In genomic region chr7:6526997-6527378, GRCh38 we compare ENCODE assay signal across 10 cellular contexts. TPM values are rescaled to one million over a fixed set of nuclear protein-coding genes. Genes with fewer than 3 reads are reported as not detected.
A peak's percentile ranks its signal among the peaks of the same experiment; 100 is the strongest.
DNase-seq lines count a peak whose midpoint lies in the region; ATAC-seq, FAIRE-seq and TF ChIP-seq lines count a peak whose summit lies in the region.
"Had no signal": no experiment of that assay in that cellular context is flagged by ENCODE, and none has a peak within 500 bp of the region (broad histone marks: within the 10 kb centered on the region; RNA-seq: fewer than 3 reads in every experiment).

No MANE protein-coding gene starts in this region.

- H4K8ac ChIP-seq in H1 (ENCODE audit: extremely low read depth, insufficient read depth, low read length), result peak overlapping the region; percentile 95

- H2BK5ac ChIP-seq in H1 (ENCODE audit: low read depth, low read length), result no peak overlapping the region

- H3K14ac ChIP-seq in H1 (ENCODE audit: insufficient read length), result no peak overlapping the region

- TF ChIP-seq POLR2A in H1 (IDR thresholded peaks at IDR 0.05; ENCODE audit: control extremely low read depth in 1 of 2, low read depth in 2 of 2, low read length in 2 of 2), result no peak

- H2BK12ac ChIP-seq in H1 (ENCODE audit: low read depth, low read length), result 0 out of 2 replicates have a peak overlapping the region, but pooled peaks have one; percentile 7

- no peak overlapping the region for H2BK20ac ChIP-seq in H1 (ENCODE audit: low read length)

- H3K36me3 ChIP-seq in BJ (ENCODE audit: control insufficient read depth, insufficient read depth, low read length), result no peaks in the 10 kb centered on the region
- no peaks in the 10 kb centered on the region for H3K36me3 ChIP-seq in NT2/D1 (ENCODE audit: insufficient read depth, insufficient read length, low read length)
- no peaks in the 10 kb centered on the region for H3K36me3 ChIP-seq in H1 (ENCODE audit: control insufficient read depth in 2 of 4, insufficient read depth in 4 of 4, low read length in 3 of 4)
- no peaks in the 10 kb centered on the region for H3K36me3 ChIP-seq in neural cell (ENCODE audit: insufficient read depth, low read length)
- H3K36me3 ChIP-seq: right lobe of liver had no signal

- no peak overlapping the region for H4K5ac ChIP-seq in H1 (ENCODE audit: insufficient read length, low read depth, low read length)

- POLR2A ChIA-PET in BJ (lab: Charles Lee), result no interaction called here
- POLR2A ChIA-PET in H1 (lab: Charles Lee; ENCODE audit: partially characterized antibody), result interaction anchor here (0.9 to 1.1 kb wide), 2 partner anchors 16 to 119 kb away, joined by 3 read pairs; no protein-coding TSS in a partner anchor

- H3K23ac ChIP-seq in H1 (ENCODE audit: insufficient read length), result no peak overlapping the region

- CTCF ChIA-PET in BJ (lab: Yijun Ruan, JAX) (interaction anchor here (0.7 kb wide), 1 partner anchor 32 kb away, joined by 3 read pairs; no protein-coding TSS in a partner anchor), H1 (lab: Charles Lee; ENCODE audit: partially characterized antibody) (interaction anchor here (0.7 to 1.3 kb wide), 4 partner anchors 17 to 67 kb away, joined by 3 to 4 read pairs (median 3); no protein-coding TSS in a partner anchor)

- no peaks in the 10 kb centered on the region for H3K9me2 ChIP-seq in neural cell (ENCODE audit: insufficient read depth, low read length)

- no peak overlapping the region for H3K4ac ChIP-seq in H1 (replicated peaks; ENCODE audit: insufficient read length, low read depth, low read length)

- H3K56ac ChIP-seq in H1 (replicated peaks; ENCODE audit: insufficient read length, low read depth, low read length), result no peak overlapping the region

- TF ChIP-seq CTCF in BJ (IDR thresholded peaks at IDR 0.05; ENCODE audit: insufficient read depth, low read depth, low read length) (no peak), H1 (IDR thresholded peaks at IDR 0.05; ENCODE audit: control extremely low read depth in 1 of 3, insufficient read depth in 1 of 3, low read depth in 1 of 3, low read length in 3 of 3) (no peak), neural cell (IDR thresholded peaks at IDR 0.05; ENCODE audit: poor library complexity, severe bottlenecking) (no peak)

- no peaks in the 10 kb centered on the region for H3K79me2 ChIP-seq in H1 (ENCODE audit: control insufficient read depth in 1 of 2, insufficient read depth in 2 of 2, low read length in 2 of 2)
- H3K79me2 ChIP-seq in neural cell (replicated peaks; ENCODE audit: insufficient read depth, low read length), result no peaks in the 10 kb centered on the region

- peak overlapping the region; percentile 51; the same call in 1 of the 2 replicates for H3K18ac ChIP-seq in H1 (ENCODE audit: extremely low read depth, low read length)

- 43% methylated on average over 12 of the region's 12 CpGs; no CpG with 5 or more reads in 1 of the 2 experiments for WGBS in H1 (ENCODE audit: extremely low coverage in 1 of 2, insufficient coverage in 1 of 2, insufficient read length in 1 of 2, insufficient replicate concordance in 2 of 2, low coverage in 1 of 2, low lambda C conversion rate in 2 of 2, missing lambda C conversion rate in 1 of 2), 2 experiments

- H3K79me1 ChIP-seq in H1 (ENCODE audit: low read depth, low read length), result no peaks in the 10 kb centered on the region; the same call in 1 of the 2 replicates

- peaks cover 25% of the 10 kb centered on the region for H3K27me3 ChIP-seq in BJ (ENCODE audit: control insufficient read depth, insufficient read depth, low read length)
- peaks cover 46% of the 10 kb centered on the region for H3K27me3 ChIP-seq in NT2/D1 (ENCODE audit: insufficient read depth, insufficient read length)
- H3K27me3 ChIP-seq in H1 (replicated peaks in 1 of 4; ENCODE audit: control insufficient read depth in 3 of 4, extremely low read depth in 1 of 4, insufficient read depth in 3 of 4, low read length in 3 of 4), result peaks cover 7 to 51% (median 42%) of the 10 kb centered on the region in 4 experiments
- peaks cover 64% of the 10 kb centered on the region for H3K27me3 ChIP-seq in neural cell (ENCODE audit: insufficient read depth, low read depth, low read length)
- H3K27me3 ChIP-seq: right lobe of liver had no signal

- H4K20me1 ChIP-seq in H1 (replicated peaks in 1 of 2; ENCODE audit: control insufficient read depth in 1 of 2, insufficient read depth in 2 of 2, low read length in 2 of 2) (peaks cover 0 to 4% of the 10 kb centered on the region in 2 experiments), neural cell (ENCODE audit: insufficient read depth) (no peaks in the 10 kb centered on the region)

- H2AFZ ChIP-seq in H1 (ENCODE audit: low read length) (peak overlapping the region; percentile 27), neural cell (ENCODE audit: low read depth, low read length) (no peak overlapping the region)

- H3K4me2 ChIP-seq in H1 (ENCODE audit: insufficient read depth in 1 of 2, low read depth in 2 of 2, low read length in 2 of 2), result peak overlapping the region; percentile 79 to 99
- H3K4me2 ChIP-seq in neural cell (ENCODE audit: low read length), result no peak overlapping the region

- no peak overlapping the region for H2BK120ac ChIP-seq in H1 (replicated peaks; ENCODE audit: low read depth, low read length)

- H3K9ac ChIP-seq in NT2/D1 (ENCODE audit: insufficient read length, low read depth) (peak overlapping the region; percentile 53), H1 (replicated peaks in 1 of 4; ENCODE audit: extremely low read depth in 1 of 4, low read depth in 3 of 4, low read length in 3 of 4) (peak overlapping the region in 1 of 4 experiments; percentile 13; a peak in 2 of 7 replicates), neural cell (ENCODE audit: low read length) (no peak overlapping the region)

- H3K9me3 ChIP-seq in NT2/D1 (ENCODE audit: insufficient read depth, low read length) (no peaks in the 10 kb centered on the region), H1 (ENCODE audit: insufficient read depth in 2 of 2, low read depth in 1 of 2, low read length in 1 of 2) (no peaks in the 10 kb centered on the region), neural cell (ENCODE audit: low read length) (no peaks in the 10 kb centered on the region)
- H3K9me3 ChIP-seq: right lobe of liver had no signal

- peak overlapping the region; percentile 88 for H4K91ac ChIP-seq in H1 (replicated peaks; ENCODE audit: insufficient read length, low read length)

- H3K4me1 ChIP-seq in NT2/D1 (ENCODE audit: insufficient read depth, insufficient read length), result peaks cover 17% of the 10 kb centered on the region
- peaks cover 0 to 14% (median 10%) of the 10 kb centered on the region in 4 experiments; a peak in 3 of 7 replicates for H3K4me1 ChIP-seq in H1 (replicated peaks in 1 of 4; ENCODE audit: control insufficient read depth in 3 of 4, insufficient read depth in 4 of 4, low read length in 3 of 4)

- peak overlapping the region; percentile 88; the same call in 1 of the 2 replicates for H2BK15ac ChIP-seq in H1 (ENCODE audit: low read length)

- no peak for FAIRE-seq in H1 (lab: Jason Lieb, UNC)

- peaks cover 19% of the 10 kb centered on the region; the same call in 1 of the 2 replicates for H3K23me2 ChIP-seq in H1 (ENCODE audit: low read depth, low read length)

- H3K27ac ChIP-seq in H1 (ENCODE audit: low read depth, low read length) (no peak overlapping the region), neural cell (ENCODE audit: low read length) (no peak overlapping the region)
- H3K27ac ChIP-seq: right lobe of liver had no signal

- H3F3A ChIP-seq in neural cell (ENCODE audit: insufficient read depth, low read length, poor library complexity, severe bottlenecking), result no peaks in the 10 kb centered on the region

- H2AK5ac ChIP-seq in H1 (ENCODE audit: low read depth, low read length), result no peak overlapping the region

- TF ChIP-seq RAD21 in H1 (IDR thresholded peaks at IDR 0.05 in 1 of 2, conservative IDR thresholded peaks at IDR 0.05 in 1 of 2; ENCODE audit: low read depth in 2 of 2, low read length in 2 of 2), result no peak
- no peak for TF ChIP-seq RAD21 in neural cell (conservative IDR thresholded peaks at IDR 0.05)

- H3K4me3 ChIP-seq in BJ (ENCODE audit: low read depth, low read length) (peak overlapping the region; percentile 26; the same call in 1 of the 2 replicates), NT2/D1 (ENCODE audit: insufficient read length, low read depth) (peak overlapping the region; percentile 45), H1 (ENCODE audit: extremely low read depth in 1 of 4, insufficient read depth in 2 of 4, low read depth in 3 of 4, low read length in 4 of 4) (peak overlapping the region; percentile 39 to 56 (median 52)), neural cell (ENCODE audit: low read length) (peak overlapping the region; percentile 63)

- no peak for ATAC-seq in HG02973 (IDR thresholded peaks at IDR 0.05; ENCODE audit: unreplicated experiment)

- no peak for TF ChIP-seq EP300 in H1 (IDR thresholded peaks at IDR 0.05; ENCODE audit: borderline replicate concordance in 1 of 2, low read depth in 2 of 2, low read length in 2 of 2)
- TF ChIP-seq EP300 in neural cell (conservative IDR thresholded peaks at IDR 0.05; ENCODE audit: poor library complexity, severe bottlenecking), result no peak

- DNase-seq in BJ (ENCODE audit: low read depth), result no peak
- DNase-seq in NT2/D1 (ENCODE audit: low read depth, low spot score), result no peak
- DNase-seq in H1 (ENCODE audit: low read depth in 1 of 2, low spot score in 2 of 2), result no peak
- DNase-seq in pons (ENCODE audit: low spot score), result no peak
- no peak for DNase-seq in cerebellar cortex (ENCODE audit: low spot score)
- DNase-seq in NCI-H128 (lab: John Stamatoyannopoulos, UW; ENCODE audit: unreplicated experiment), result no peak
- DNase-seq: DND-41 had no signal

RNA-seq across cellular contexts. Expression of gene GRID2IP, which starts 24.3 kb away (rescaled TPM):
- polyA plus RNA-seq in BJ (2011; rRNA removed) (not detected in 2 replicates), H1 (2011; rRNA removed) (0.80 and 1.5 TPM in 2 replicates), neural cell (0.32 TPM in 1 of 2 replicates, not detected in the other)
- polyA minus RNA-seq in BJ (2011; rRNA and poly(A)+ RNA removed), result not detected in 2 replicates
- total RNA-seq in H1 (2021; fragmentation: NEBNext Ultra II Directional; extraction: Animal tissue kit (Norgen Biotek cat#: 25700)), result 1.0 and 1.3 TPM in 2 replicates
- polyA plus RNA-seq in H1 (2011; cell fraction: cytosol; rRNA removed), result 1.2 TPM
- 4.7 TPM for polyA plus RNA-seq in H1 (2011; cell fraction: nucleus; rRNA removed)
- 0.54 to 1.5 TPM (median 0.94 TPM) in 4 replicates for polyA plus RNA-seq in H1 (2012, experiment 1 of 2)
- polyA plus RNA-seq in H1 (2012, experiment 2 of 2), result 0.38 TPM
- polyA plus RNA-seq in H1 (2013, experiment 1 of 2), result 0.67 TPM
- polyA plus RNA-seq in H1 (2013, experiment 2 of 2), result 0.64 TPM
- polyA minus RNA-seq in H1 (2011; rRNA and poly(A)+ RNA removed), result 1.0 and 1.7 TPM in 2 replicates
- 2.3 TPM for polyA minus RNA-seq in H1 (2011; cell fraction: cytosol; rRNA and poly(A)+ RNA removed)
- polyA minus RNA-seq in H1 (2011; cell fraction: nucleus; rRNA and poly(A)+ RNA removed), result 4.9 TPM
- 0.46 and 0.73 TPM in 2 replicates for polyA minus RNA-seq in neural cell

RNA-seq across cellular contexts. Expression of gene KDELR2, which starts 43.0 kb away (rescaled TPM):
- polyA plus RNA-seq in BJ (2011; rRNA removed) (237 and 301 TPM in 2 replicates), H1 (2011; rRNA removed) (54.1 and 66.8 TPM in 2 replicates), neural cell (69.5 and 71.2 TPM in 2 replicates)
- 165 and 181 TPM in 2 replicates for polyA minus RNA-seq in BJ (2011; rRNA and poly(A)+ RNA removed)
- 75.3 and 82.9 TPM in 2 replicates for total RNA-seq in H1 (2021; fragmentation: NEBNext Ultra II Directional; extraction: Animal tissue kit (Norgen Biotek cat#: 25700))
- 48.6 TPM for polyA plus RNA-seq in H1 (2011; cell fraction: cytosol; rRNA removed)
- 21.9 TPM for polyA plus RNA-seq in H1 (2011; cell fraction: nucleus; rRNA removed)
- 45.3 to 54.2 TPM (median 47.7 TPM) in 4 replicates for polyA plus RNA-seq in H1 (2012, experiment 1 of 2)
- 35.5 TPM for polyA plus RNA-seq in H1 (2012, experiment 2 of 2)
- polyA plus RNA-seq in H1 (2013, experiment 1 of 2), result 79.4 TPM
- polyA plus RNA-seq in H1 (2013, experiment 2 of 2), result 94.5 TPM
- polyA minus RNA-seq in H1 (2011; rRNA and poly(A)+ RNA removed), result 57.5 and 65.0 TPM in 2 replicates
- 36.8 TPM for polyA minus RNA-seq in H1 (2011; cell fraction: cytosol; rRNA and poly(A)+ RNA removed)
- 25.1 TPM for polyA minus RNA-seq in H1 (2011; cell fraction: nucleus; rRNA and poly(A)+ RNA removed)
- polyA minus RNA-seq in neural cell, result 83.5 and 91.3 TPM in 2 replicates

RNA-seq across cellular contexts. Expression of gene ZDHHC4, which starts 50.3 kb away (rescaled TPM):
- 113 and 116 TPM in 2 replicates for polyA plus RNA-seq in BJ (2011; rRNA removed)
- 54.5 and 86.3 TPM in 2 replicates for polyA minus RNA-seq in BJ (2011; rRNA and poly(A)+ RNA removed)
- 50.2 and 50.8 TPM in 2 replicates for total RNA-seq in H1 (2021; fragmentation: NEBNext Ultra II Directional; extraction: Animal tissue kit (Norgen Biotek cat#: 25700))
- polyA plus RNA-seq in H1 (2011; rRNA removed), result 171 and 174 TPM in 2 replicates
- polyA plus RNA-seq in H1 (2011; cell fraction: cytosol; rRNA removed), result 99.9 TPM
- polyA plus RNA-seq in H1 (2011; cell fraction: nucleus; rRNA removed), result 88.3 TPM
- 49.5 to 61.1 TPM (median 51.8 TPM) in 4 replicates for polyA plus RNA-seq in H1 (2012, experiment 1 of 2)
- 83.8 TPM for polyA plus RNA-seq in H1 (2012, experiment 2 of 2)
- 58.5 TPM for polyA plus RNA-seq in H1 (2013, experiment 1 of 2)
- polyA plus RNA-seq in H1 (2013, experiment 2 of 2), result 61.2 TPM
- 155 TPM in 2 replicates for polyA minus RNA-seq in H1 (2011; rRNA and poly(A)+ RNA removed)
- 28.9 TPM for polyA minus RNA-seq in H1 (2011; cell fraction: cytosol; rRNA and poly(A)+ RNA removed)
- 50.4 TPM for polyA minus RNA-seq in H1 (2011; cell fraction: nucleus; rRNA and poly(A)+ RNA removed)
- polyA plus RNA-seq in neural cell, result 52.2 and 55.9 TPM in 2 replicates
- 35.5 and 39.7 TPM in 2 replicates for polyA minus RNA-seq in neural cell
